Comparison of ENCODE assay signal across 8 cellular contexts in genomic region chr9:70438341-70438924, GRCh38. TPM values are rescaled to one million over a fixed set of nuclear protein-coding genes. Genes with fewer than 3 reads are reported as not detected.
A peak's percentile ranks its signal among the peaks of the same experiment; 100 is the strongest.
DNase-seq lines count a peak whose midpoint lies in the region; ATAC-seq and TF ChIP-seq lines count a peak whose summit lies in the region.

No MANE protein-coding gene starts in this region.

- H2BK5ac ChIP-seq in mesendoderm (ENCODE audit: low read length) = no peak overlapping the region

- H3K79me2 ChIP-seq in mesendoderm (ENCODE audit: control insufficient read depth, insufficient read depth, low read length) = no peaks in the 10 kb centered on the region

- no peak overlapping the region for H2AK5ac ChIP-seq in mesendoderm (ENCODE audit: low read length)

- no peaks in the 10 kb centered on the region for H3K9me3 ChIP-seq in BLaER1

- no peaks in the 10 kb centered on the region for H3K79me1 ChIP-seq in mesendoderm (ENCODE audit: low read length)

- no peak overlapping the region for H3K23ac ChIP-seq in mesendoderm (ENCODE audit: low read length)

- no peak overlapping the region for H3K56ac ChIP-seq in mesendoderm (ENCODE audit: low read length)

- H3K18ac ChIP-seq in mesendoderm (ENCODE audit: low read length) = no peak overlapping the region

- no peak for TF ChIP-seq POLR2A in NB4 (IDR thresholded peaks at IDR 0.05; ENCODE audit: extremely low read depth, insufficient read length)

- ATAC-seq in GM19023 (IDR thresholded peaks at IDR 0.05; ENCODE audit: unreplicated experiment) = no peak
- ATAC-seq in HG02840 (IDR thresholded peaks at IDR 0.05; ENCODE audit: low FRiP score, unreplicated experiment) = no peak

- H4K20me1 ChIP-seq in BLaER1 = no peaks in the 10 kb centered on the region

- H4K5ac ChIP-seq in mesendoderm (ENCODE audit: low read length) = no peak overlapping the region

- H3K4me1 ChIP-seq in BLaER1 = peaks cover 7% of the 10 kb centered on the region; the same call in 1 of the 2 replicates
- no peaks in the 10 kb centered on the region for H3K4me1 ChIP-seq in mesendoderm (ENCODE audit: control insufficient read depth, low read depth, low read length)

- H3K4me3 ChIP-seq in BLaER1 (no peak overlapping the region), NB4 (ENCODE audit: low read depth, low read length) (no peak overlapping the region), mesendoderm (ENCODE audit: low read length) (no peak overlapping the region)

- no peak overlapping the region for H2BK120ac ChIP-seq in mesendoderm (ENCODE audit: low read depth, low read length)

- H3K4ac ChIP-seq in mesendoderm (ENCODE audit: low read depth, low read length) = no peak overlapping the region

- H3K27ac ChIP-seq in BLaER1 (no peak overlapping the region), mesendoderm (ENCODE audit: low read depth, low read length) (no peak overlapping the region)

- DNase-seq in NB4 (ENCODE audit: low read depth) (peak; percentile 64), dermis blood vessel endothelial cell (peak; percentile 93), mesendoderm (peak; percentile 36), retina (no peak), NCI-H187 treated with DMSO at 0.1 percent for 48 hours (lab: John Stamatoyannopoulos, UW) (no peak)

- H3K36me3 ChIP-seq in BLaER1 = no peaks in the 10 kb centered on the region
- no peaks in the 10 kb centered on the region for H3K36me3 ChIP-seq in mesendoderm (ENCODE audit: control insufficient read depth, insufficient read depth, low read length)

- TF ChIP-seq CTCF in NB4 (IDR thresholded peaks at IDR 0.05; ENCODE audit: low read depth, low read length) = no peak

- no peak overlapping the region for H4K8ac ChIP-seq in mesendoderm (ENCODE audit: low read depth, low read length)

- H3K9ac ChIP-seq in BLaER1 (no peak overlapping the region), mesendoderm (ENCODE audit: low read length) (no peak overlapping the region)

- H2BK15ac ChIP-seq in mesendoderm (replicated peaks; ENCODE audit: low read depth) = no peak overlapping the region

- H3K4me2 ChIP-seq in BLaER1 (0 out of 2 replicates have a peak overlapping the region, but pooled peaks have one; percentile 8), mesendoderm (ENCODE audit: low read length) (no peak overlapping the region)

- WGBS in mesendoderm (ENCODE audit: extremely low coverage, insufficient coverage, low lambda C conversion rate) = no CpG with 5 or more reads among the region's 3 CpGs

- H3K27me3 ChIP-seq in BLaER1 (no peaks in the 10 kb centered on the region), mesendoderm (ENCODE audit: insufficient read depth, low read length, poor library complexity) (no peaks in the 10 kb centered on the region)

RNA-seq across cellular contexts. Expression of gene KLF9, which starts 24.0 kb away (rescaled TPM):
- 31.0 and 38.8 TPM in 2 replicates for total RNA-seq in dermis blood vessel endothelial cell
- polyA plus RNA-seq in mesendoderm (2013, experiment 1 of 2) = 0.15 TPM
- 0.17 TPM for polyA plus RNA-seq in mesendoderm (2013, experiment 2 of 2)

Comparison
In these comparisons a context has a peak if more than half of its experiments do, and no peak if none do; other contexts are left out.
1. DNase-seq: peak in NB4 (single experiment), dermis blood vessel endothelial cell (single experiment) and mesendoderm (single experiment); none in retina (single experiment) and NCI-H187 treated with DMSO at 0.1 percent for 48 hours (single experiment).